Comparison of ENCODE assay signal across 20 cellular contexts in genomic region chr10:71641449-71641848, GRCh38.
A peak's percentile ranks its signal among the peaks of the same experiment; 100 is the strongest.
DNase-seq lines count a peak whose midpoint lies in the region; ATAC-seq, FAIRE-seq and TF ChIP-seq lines count a peak whose summit lies in the region.
"Had no signal": no experiment of that assay in that cellular context is flagged by ENCODE, and none has a peak within 500 bp of the region (broad histone marks: within the 10 kb centered on the region; RNA-seq: fewer than 3 reads in every experiment).

No MANE protein-coding gene starts in this region.

- H2BK20ac ChIP-seq in H1 (ENCODE audit: low read length): no peak overlapping the region

- FAIRE-seq in H1 (lab: Jason Lieb, UNC): no peak
- FAIRE-seq: A204.1, G401.6, GM12892 had no signal

- H3K4me3 ChIP-seq in H1 (ENCODE audit: extremely low read depth in 1 of 4, insufficient read depth in 2 of 4, low read depth in 3 of 4, low read length in 4 of 4) (no peak overlapping the region), osteoblast (ENCODE audit: insufficient read depth, low read length) (no peak overlapping the region)

- H3K4ac ChIP-seq in H1 (replicated peaks; ENCODE audit: insufficient read length, low read depth, low read length): no peak overlapping the region

- no peak overlapping the region for H3K27ac ChIP-seq in H1 (ENCODE audit: low read depth, low read length)
- no peak overlapping the region for H3K27ac ChIP-seq in osteoblast (ENCODE audit: low read depth, low read length)
- H3K27ac ChIP-seq: 22Rv1 had no signal

- no peak overlapping the region for H3K18ac ChIP-seq in H1 (ENCODE audit: extremely low read depth, low read length)

- no peak for TF ChIP-seq EP300 in H1 (IDR thresholded peaks at IDR 0.05; ENCODE audit: borderline replicate concordance in 1 of 2, low read depth in 2 of 2, low read length in 2 of 2)

- peaks cover 0 to 2% (median 0%) of the 10 kb centered on the region in 4 experiments; a peak in 3 of 7 replicates for H3K27me3 ChIP-seq in H1 (replicated peaks in 1 of 4; ENCODE audit: control insufficient read depth in 3 of 4, extremely low read depth in 1 of 4, insufficient read depth in 3 of 4, low read length in 3 of 4)
- peaks cover 28% of the 10 kb centered on the region for H3K27me3 ChIP-seq in osteoblast (ENCODE audit: insufficient read depth, low read length)

- H3K4me1 Mint-ChIP-seq in activated naive CD4-positive, alpha-beta T cell treated with anti-CD3 and anti-CD28 coated beads, Interleukin-2, amount 50 U/mL, for 24 hours: peaks cover 6% of the 10 kb centered on the region
- H3K4me1 Mint-ChIP-seq in WTC11: peaks cover 45% of the 10 kb centered on the region

- no peak overlapping the region for H4K91ac ChIP-seq in H1 (replicated peaks; ENCODE audit: insufficient read length, low read length)

- H3K27ac Mint-ChIP-seq in activated naive CD4-positive, alpha-beta T cell treated with anti-CD3 and anti-CD28 coated beads, Interleukin-2, amount 50 U/mL, for 24 hours: peak overlapping the region; percentile 6
- peak overlapping the region; percentile 2; the same call in 1 of the 2 replicates for H3K27ac Mint-ChIP-seq in WTC11
- H3K27ac Mint-ChIP-seq: B cell; CD8-positive, alpha-beta T cell had no signal

- H2BK12ac ChIP-seq in H1 (ENCODE audit: low read depth, low read length): no peak overlapping the region

- WGBS in H1 (ENCODE audit: extremely low coverage in 1 of 2, insufficient coverage in 1 of 2, insufficient read length in 1 of 2, insufficient replicate concordance in 2 of 2, low coverage in 1 of 2, low lambda C conversion rate in 2 of 2, missing lambda C conversion rate in 1 of 2), 2 experiments: 71% methylated on average over 7 of the region's 7 CpGs; no CpG with 5 or more reads in 1 of the 2 experiments

- H3K4me3 Mint-ChIP-seq in activated naive CD4-positive, alpha-beta T cell treated with anti-CD3 and anti-CD28 coated beads, Interleukin-2, amount 50 U/mL, for 24 hours: no peak overlapping the region
- H3K4me3 Mint-ChIP-seq in WTC11: no peak overlapping the region
- H3K4me3 Mint-ChIP-seq: B cell; CD8-positive, alpha-beta T cell; H9 had no signal

- H3K9me3 Mint-ChIP-seq in activated naive CD4-positive, alpha-beta T cell treated with anti-CD3 and anti-CD28 coated beads, Interleukin-2, amount 50 U/mL, for 24 hours: no peaks in the 10 kb centered on the region
- H3K9me3 Mint-ChIP-seq in WTC11: no peaks in the 10 kb centered on the region
- H3K9me3 Mint-ChIP-seq: CD8-positive, alpha-beta T cell; H9 had no signal

- POLR2A ChIA-PET in WTC11 (lab: Charles Lee) (no interaction called here), H1 (lab: Charles Lee; ENCODE audit: partially characterized antibody) (interaction anchor here (1.5 to 2.1 kb wide), 2 partner anchors 16 to 18 kb away, joined by 4 to 7 read pairs; no protein-coding TSS in a partner anchor)

- H3K9ac ChIP-seq in H1 (replicated peaks in 1 of 4; ENCODE audit: extremely low read depth in 1 of 4, low read depth in 3 of 4, low read length in 3 of 4): no peak overlapping the region

- H2AFZ ChIP-seq in H1 (ENCODE audit: low read length) (no peak overlapping the region), osteoblast (ENCODE audit: low read length) (no peak overlapping the region)

- H2BK120ac ChIP-seq in H1 (replicated peaks; ENCODE audit: low read depth, low read length): no peak overlapping the region

- H3K4me2 ChIP-seq in H1 (ENCODE audit: insufficient read depth in 1 of 2, low read depth in 2 of 2, low read length in 2 of 2) (no peak overlapping the region), osteoblast (ENCODE audit: insufficient read depth, low read length) (no peak overlapping the region)

- no peak overlapping the region for H4K5ac ChIP-seq in H1 (ENCODE audit: insufficient read length, low read depth, low read length)

- no peak overlapping the region for H2BK15ac ChIP-seq in H1 (ENCODE audit: low read length)

- CTCF ChIA-PET in WTC11 (lab: Charles Lee): interaction anchor here (0.8 to 2.1 kb wide), 8 partner anchors 13 to 371 kb away, joined by 3 to 6 read pairs (median 4); no protein-coding TSS in a partner anchor
- CTCF ChIA-PET in H1 (lab: Charles Lee; ENCODE audit: partially characterized antibody): interaction anchor here (0.7 to 10.0 kb wide), 19 partner anchors 8 to 328 kb away, joined by 3 to 62 read pairs (median 4); partner anchors contain the start of gene SLC29A3

- ATAC-seq in WTC11: no peak
- no peak for ATAC-seq in HG02884 (IDR thresholded peaks at IDR 0.05; ENCODE audit: unreplicated experiment)
- no peak for ATAC-seq in GM21825 (IDR thresholded peaks at IDR 0.05; ENCODE audit: unreplicated experiment)
- ATAC-seq: CD8-positive, alpha-beta T cell; HCT116 had no signal

- H3K23ac ChIP-seq in H1 (ENCODE audit: insufficient read length): no peak overlapping the region

- no peak overlapping the region for H2BK5ac ChIP-seq in H1 (ENCODE audit: low read depth, low read length)

- H4K20me1 ChIP-seq in H1 (replicated peaks in 1 of 2; ENCODE audit: control insufficient read depth in 1 of 2, insufficient read depth in 2 of 2, low read length in 2 of 2): no peaks in the 10 kb centered on the region
- no peaks in the 10 kb centered on the region for H4K20me1 ChIP-seq in osteoblast (ENCODE audit: insufficient read depth, low read length)

- TF ChIP-seq POLR2A in H1 (IDR thresholded peaks at IDR 0.05; ENCODE audit: control extremely low read depth in 1 of 2, low read depth in 2 of 2, low read length in 2 of 2): no peak

- H3K79me2 ChIP-seq in H1 (ENCODE audit: control insufficient read depth in 1 of 2, insufficient read depth in 2 of 2, low read length in 2 of 2) (no peaks in the 10 kb centered on the region), osteoblast (ENCODE audit: insufficient read depth, low read length) (no peaks in the 10 kb centered on the region)

- no peaks in the 10 kb centered on the region for H3K23me2 ChIP-seq in H1 (ENCODE audit: low read depth, low read length)

- no peaks in the 10 kb centered on the region for H3K27me3 Mint-ChIP-seq in activated naive CD4-positive, alpha-beta T cell treated with anti-CD3 and anti-CD28 coated beads, Interleukin-2, amount 50 U/mL, for 24 hours
- H3K27me3 Mint-ChIP-seq in WTC11 (ENCODE audit: low read depth): peaks cover 17% of the 10 kb centered on the region
- H3K27me3 Mint-ChIP-seq: B cell had no signal

- H4K8ac ChIP-seq in H1 (ENCODE audit: extremely low read depth, insufficient read depth, low read length): no peak overlapping the region

- H3K9me3 ChIP-seq in H1 (ENCODE audit: insufficient read depth in 2 of 2, low read depth in 1 of 2, low read length in 1 of 2) (no peaks in the 10 kb centered on the region), osteoblast (ENCODE audit: low read depth, low read length) (no peaks in the 10 kb centered on the region)
- H3K9me3 ChIP-seq: Caco-2 had no signal

- no peak for TF ChIP-seq RAD21 in H1 (IDR thresholded peaks at IDR 0.05 in 1 of 2, conservative IDR thresholded peaks at IDR 0.05 in 1 of 2; ENCODE audit: low read depth in 2 of 2, low read length in 2 of 2)

- no peak for DNase-seq in activated naive CD4-positive, alpha-beta T cell treated with Interleukin-2 at 50 U/mL for 16 hours
- no peak for DNase-seq in WTC11 (ENCODE audit: low spot score)
- DNase-seq in H1 (ENCODE audit: low read depth in 1 of 2, low spot score in 2 of 2): no peak
- DNase-seq in osteoblast (ENCODE audit: insufficient read length, low spot score, missing footprints): peak; percentile 74
- no peak for DNase-seq in HUDEP-2 (lab: John Stamatoyannopoulos, UW; ENCODE audit: unreplicated experiment in 76 of 76)
- DNase-seq: C1 segment of cervical spinal cord; Caco-2; CD8-positive, alpha-beta T cell; DMS153; DND-41; H9 had no signal

- H3K56ac ChIP-seq in H1 (replicated peaks; ENCODE audit: insufficient read length, low read depth, low read length): no peak overlapping the region

- no peaks in the 10 kb centered on the region for H3K79me1 ChIP-seq in H1 (ENCODE audit: low read depth, low read length)

- TF ChIP-seq CTCF in WTC11 (IDR thresholded peaks at IDR 0.05) (no peak), H1 (IDR thresholded peaks at IDR 0.05; ENCODE audit: control extremely low read depth in 1 of 3, insufficient read depth in 1 of 3, low read depth in 1 of 3, low read length in 3 of 3) (no peak), osteoblast (IDR thresholded peaks at IDR 0.05; ENCODE audit: extremely low read depth, low read depth, low read length) (no peak)

- H3K36me3 ChIP-seq in H1 (ENCODE audit: control insufficient read depth in 2 of 4, insufficient read depth in 4 of 4, low read length in 3 of 4): no peaks in the 10 kb centered on the region
- H3K36me3 ChIP-seq in osteoblast (ENCODE audit: insufficient read depth, low read length): no peaks in the 10 kb centered on the region

- no peaks in the 10 kb centered on the region for H3K36me3 Mint-ChIP-seq in activated naive CD4-positive, alpha-beta T cell treated with anti-CD3 and anti-CD28 coated beads, Interleukin-2, amount 50 U/mL, for 24 hours
- H3K36me3 Mint-ChIP-seq in WTC11: no peaks in the 10 kb centered on the region
- H3K36me3 Mint-ChIP-seq: CD8-positive, alpha-beta T cell had no signal

- no peak overlapping the region for H3K14ac ChIP-seq in H1 (ENCODE audit: insufficient read length)

- no peak overlapping the region for H2AK5ac ChIP-seq in H1 (ENCODE audit: low read depth, low read length)

- peaks cover 0 to 21% (median 14%) of the 10 kb centered on the region in 4 experiments; a peak in 6 of 7 replicates for H3K4me1 ChIP-seq in H1 (replicated peaks in 1 of 4; ENCODE audit: control insufficient read depth in 3 of 4, insufficient read depth in 4 of 4, low read length in 3 of 4)
- H3K4me1 ChIP-seq in osteoblast (ENCODE audit: insufficient read depth, low read length): no peaks in the 10 kb centered on the region

TF ChIP-seq in WTC11, 78 proteins besides CTCF, POLR2A, EP300 and RAD21 (continues in another document):
- no peak for TF ChIP-seq NFYB (CRISPR knock-in tag; conservative IDR thresholded peaks at IDR 0.05; ENCODE audit: low read depth)
- TF ChIP-seq ZNF423 (CRISPR knock-in tag; IDR thresholded peaks at IDR 0.05): no peak

TF ChIP-seq in H1, 55 proteins besides CTCF, POLR2A, EP300 and RAD21 (continues in another document):
- TF ChIP-seq EZH2 (IDR thresholded peaks at IDR 0.05; ENCODE audit: low read depth, low read length, severe bottlenecking) (no peak), TEAD4 (IDR thresholded peaks at IDR 0.05; ENCODE audit: low read depth, low read length) (peak; percentile 89)
